ENCODE assay signal across 2 cellular contexts in the genomic region with DNA sequence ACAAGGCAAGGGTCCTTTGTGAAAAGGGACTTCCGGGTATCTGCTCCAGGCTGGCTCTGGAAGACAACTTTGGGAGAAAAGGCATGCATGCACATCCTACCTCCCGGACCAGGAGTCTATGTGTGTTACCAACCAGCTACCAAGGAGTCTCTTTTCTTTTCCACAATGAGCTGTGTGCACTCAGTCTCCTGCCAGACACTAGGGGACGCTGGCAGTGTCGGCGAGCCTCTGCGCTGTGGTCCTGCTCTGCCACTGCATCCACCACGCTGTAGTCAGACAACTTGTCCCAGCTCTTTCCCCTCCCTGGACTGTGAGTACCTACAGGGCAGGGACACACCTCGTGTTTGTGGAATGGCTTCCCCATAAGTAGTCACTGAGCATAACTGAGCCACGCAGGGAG.
A peak's percentile ranks its signal among the peaks of the same experiment; 100 is the strongest.
TF ChIP-seq lines count a peak whose summit lies in the region.

No MANE protein-coding gene starts in this region.

TF ChIP-seq in HEK293, 187 proteins besides CTCF, POLR2A, EP300 and RAD21 (continues in another document):
- TF ChIP-seq, protein P1, sequence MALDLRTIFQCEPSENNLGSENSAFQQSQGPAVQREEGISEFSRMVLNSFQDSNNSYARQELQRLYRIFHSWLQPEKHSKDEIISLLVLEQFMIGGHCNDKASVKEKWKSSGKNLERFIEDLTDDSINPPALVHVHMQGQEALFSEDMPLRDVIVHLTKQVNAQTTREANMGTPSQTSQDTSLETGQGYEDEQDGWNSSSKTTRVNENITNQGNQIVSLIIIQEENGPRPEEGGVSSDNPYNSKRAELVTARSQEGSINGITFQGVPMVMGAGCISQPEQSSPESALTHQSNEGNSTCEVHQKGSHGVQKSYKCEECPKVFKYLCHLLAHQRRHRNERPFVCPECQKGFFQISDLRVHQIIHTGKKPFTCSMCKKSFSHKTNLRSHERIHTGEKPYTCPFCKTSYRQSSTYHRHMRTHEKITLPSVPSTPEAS (tag by site-specific recombination; IDR thresholded peaks at IDR 0.05) = no peak
- TF ChIP-seq ZNF155 (tag by site-specific recombination; IDR thresholded peaks at IDR 0.05) = no peak
- no peak for TF ChIP-seq ZNF433 (tag by site-specific recombination; IDR thresholded peaks at IDR 0.05; ENCODE audit: low read depth)
- 0 out of 2 replicates have a peak, but pooled peaks have one; percentile 58 for TF ChIP-seq ZNF2 (tag by site-specific recombination; IDR thresholded peaks at IDR 0.05)
- TF ChIP-seq ZNF335 (tag by site-specific recombination; conservative IDR thresholded peaks at IDR 0.05) = 0 out of 2 replicates have a peak, but pooled peaks have one; percentile 16
- TF ChIP-seq ZBTB48 (tag by site-specific recombination; IDR thresholded peaks at IDR 0.05) = 0 out of 2 replicates have a peak, but pooled peaks have one; percentile 14
- 0 out of 2 replicates have a peak, but pooled peaks have one; percentile 13 for TF ChIP-seq GLIS1 (tag by site-specific recombination; IDR thresholded peaks at IDR 0.05)
- TF ChIP-seq HIC1 (tag by site-specific recombination; IDR thresholded peaks at IDR 0.05) = no peak
- no peak for TF ChIP-seq ZNF621 (tag by site-specific recombination; IDR thresholded peaks at IDR 0.05)
- TF ChIP-seq ZNF623 (tag by site-specific recombination; IDR thresholded peaks at IDR 0.05) = no peak
- TF ChIP-seq ZNF362 (tag by site-specific recombination; IDR thresholded peaks at IDR 0.05) = no peak
- TF ChIP-seq ZNF624 (tag by site-specific recombination; IDR thresholded peaks at IDR 0.05) = no peak
- TF ChIP-seq GFI1B (tag by site-specific recombination; IDR thresholded peaks at IDR 0.05) = no peak
- no peak for TF ChIP-seq TCF7L2 (IDR thresholded peaks at IDR 0.05; ENCODE audit: borderline replicate concordance, low read depth, low read length)
- TF ChIP-seq, protein P2, sequence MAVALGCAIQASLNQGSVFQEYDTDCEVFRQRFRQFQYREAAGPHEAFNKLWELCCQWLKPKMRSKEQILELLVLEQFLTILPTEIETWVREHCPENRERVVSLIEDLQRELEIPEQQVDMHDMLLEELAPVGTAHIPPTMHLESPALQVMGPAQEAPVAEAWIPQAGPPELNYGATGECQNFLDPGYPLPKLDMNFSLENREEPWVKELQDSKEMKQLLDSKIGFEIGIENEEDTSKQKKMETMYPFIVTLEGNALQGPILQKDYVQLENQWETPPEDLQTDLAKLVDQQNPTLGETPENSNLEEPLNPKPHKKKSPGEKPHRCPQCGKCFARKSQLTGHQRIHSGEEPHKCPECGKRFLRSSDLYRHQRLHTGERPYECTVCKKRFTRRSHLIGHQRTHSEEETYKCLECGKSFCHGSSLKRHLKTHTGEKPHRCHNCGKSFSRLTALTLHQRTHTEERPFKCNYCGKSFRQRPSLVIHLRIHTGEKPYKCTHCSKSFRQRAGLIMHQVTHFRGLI (tag by site-specific recombination; IDR thresholded peaks at IDR 0.05) = no peak
- no peak for TF ChIP-seq ZNF677 (tag by site-specific recombination; IDR thresholded peaks at IDR 0.05)
- peak; percentile 75; the same call in 1 of the 2 replicates for TF ChIP-seq TRIM28 (IDR thresholded peaks at IDR 0.05; ENCODE audit: borderline replicate concordance, low read length)
- TF ChIP-seq, protein P3, sequence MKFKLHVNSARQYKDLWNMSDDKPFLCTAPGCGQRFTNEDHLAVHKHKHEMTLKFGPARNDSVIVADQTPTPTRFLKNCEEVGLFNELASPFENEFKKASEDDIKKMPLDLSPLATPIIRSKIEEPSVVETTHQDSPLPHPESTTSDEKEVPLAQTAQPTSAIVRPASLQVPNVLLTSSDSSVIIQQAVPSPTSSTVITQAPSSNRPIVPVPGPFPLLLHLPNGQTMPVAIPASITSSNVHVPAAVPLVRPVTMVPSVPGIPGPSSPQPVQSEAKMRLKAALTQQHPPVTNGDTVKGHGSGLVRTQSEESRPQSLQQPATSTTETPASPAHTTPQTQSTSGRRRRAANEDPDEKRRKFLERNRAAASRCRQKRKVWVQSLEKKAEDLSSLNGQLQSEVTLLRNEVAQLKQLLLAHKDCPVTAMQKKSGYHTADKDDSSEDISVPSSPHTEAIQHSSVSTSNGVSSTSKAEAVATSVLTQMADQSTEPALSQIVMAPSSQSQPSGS (tag by site-specific recombination; IDR thresholded peaks at IDR 0.05; ENCODE audit: low read depth) = no peak
- peak; percentile 96 for TF ChIP-seq ZNF600 (tag by site-specific recombination; IDR thresholded peaks at IDR 0.05)
- no peak for TF ChIP-seq ZNF341 (tag by site-specific recombination; IDR thresholded peaks at IDR 0.05; ENCODE audit: low read depth)
- 0 out of 2 replicates have a peak, but pooled peaks have one; percentile 14 for TF ChIP-seq GLIS2 (tag by site-specific recombination; IDR thresholded peaks at IDR 0.05)
- TF ChIP-seq ZNF37A (tag by site-specific recombination; IDR thresholded peaks at IDR 0.05) = no peak
- TF ChIP-seq ZFP37 (tag by site-specific recombination; IDR thresholded peaks at IDR 0.05) = no peak
- TF ChIP-seq ZNF654 (tag by site-specific recombination; IDR thresholded peaks at IDR 0.05; ENCODE audit: low read depth) = peak; percentile 41
- TF ChIP-seq ZNF24 (tag by site-specific recombination; IDR thresholded peaks at IDR 0.05) = no peak
- no peak for TF ChIP-seq OVOL3 (tag by site-specific recombination; IDR thresholded peaks at IDR 0.05)

TF ChIP-seq in HepG2, 621 proteins besides CTCF, POLR2A, EP300 and RAD21 (continues in another document):
- TF ChIP-seq, protein P4, sequence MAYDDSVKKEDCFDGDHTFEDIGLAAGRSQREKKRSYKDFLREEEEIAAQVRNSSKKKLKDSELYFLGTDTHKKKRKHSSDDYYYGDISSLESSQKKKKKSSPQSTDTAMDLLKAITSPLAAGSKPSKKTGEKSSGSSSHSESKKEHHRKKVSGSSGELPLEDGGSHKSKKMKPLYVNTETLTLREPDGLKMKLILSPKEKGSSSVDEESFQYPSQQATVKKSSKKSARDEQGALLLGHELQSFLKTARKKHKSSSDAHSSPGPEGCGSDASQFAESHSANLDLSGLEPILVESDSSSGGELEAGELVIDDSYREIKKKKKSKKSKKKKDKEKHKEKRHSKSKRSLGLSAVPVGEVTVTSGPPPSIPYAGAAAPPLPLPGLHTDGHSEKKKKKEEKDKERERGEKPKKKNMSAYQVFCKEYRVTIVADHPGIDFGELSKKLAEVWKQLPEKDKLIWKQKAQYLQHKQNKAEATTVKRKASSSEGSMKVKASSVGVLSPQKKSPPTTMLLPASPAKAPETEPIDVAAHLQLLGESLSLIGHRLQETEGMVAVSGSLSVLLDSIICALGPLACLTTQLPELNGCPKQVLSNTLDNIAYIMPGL (CRISPR knock-in tag; IDR thresholded peaks at IDR 0.05; ENCODE audit: borderline replicate concordance in 1 of 2, low read depth in 1 of 2) = peak; percentile 80 to 85
- TF ChIP-seq, protein P5, sequence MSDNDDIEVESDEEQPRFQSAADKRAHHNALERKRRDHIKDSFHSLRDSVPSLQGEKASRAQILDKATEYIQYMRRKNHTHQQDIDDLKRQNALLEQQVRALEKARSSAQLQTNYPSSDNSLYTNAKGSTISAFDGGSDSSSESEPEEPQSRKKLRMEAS (IDR thresholded peaks at IDR 0.05) = peak; percentile 14; the same call in 1 of the 2 replicates
- TF ChIP-seq RFX1 (IDR thresholded peaks at IDR 0.05) = no peak
- no peak for TF ChIP-seq ZNF597 (CRISPR knock-in tag; IDR thresholded peaks at IDR 0.05)
- no peak for TF ChIP-seq MAF1 (CRISPR knock-in tag; IDR thresholded peaks at IDR 0.05; ENCODE audit: borderline replicate concordance)
- no peak for TF ChIP-seq ZNF446 (CRISPR knock-in tag; IDR thresholded peaks at IDR 0.05)
- no peak for TF ChIP-seq ZBTB3 (CRISPR knock-in tag; IDR thresholded peaks at IDR 0.05; ENCODE audit: borderline replicate concordance, low read depth)
- TF ChIP-seq GLI4 (CRISPR knock-in tag; IDR thresholded peaks at IDR 0.05; ENCODE audit: borderline replicate concordance) = no peak
- TF ChIP-seq ZNF513 (CRISPR knock-in tag; conservative IDR thresholded peaks at IDR 0.05) = no peak
- TF ChIP-seq ZNF335 (CRISPR knock-in tag; IDR thresholded peaks at IDR 0.05) = no peak
- peak; percentile 54 for TF ChIP-seq ZNF687 (CRISPR knock-in tag; IDR thresholded peaks at IDR 0.05)
- TF ChIP-seq, protein P6, sequence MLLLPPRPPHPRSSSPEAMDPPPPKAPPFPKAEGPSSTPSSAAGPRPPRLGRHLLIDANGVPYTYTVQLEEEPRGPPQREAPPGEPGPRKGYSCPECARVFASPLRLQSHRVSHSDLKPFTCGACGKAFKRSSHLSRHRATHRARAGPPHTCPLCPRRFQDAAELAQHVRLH (CRISPR knock-in tag; IDR thresholded peaks at IDR 0.05; ENCODE audit: borderline replicate concordance, low read depth) = no peak
- TF ChIP-seq HOXA3 (CRISPR knock-in tag; IDR thresholded peaks at IDR 0.05) = peak; percentile 21; the same call in 1 of the 2 replicates
- TF ChIP-seq, protein P7, sequence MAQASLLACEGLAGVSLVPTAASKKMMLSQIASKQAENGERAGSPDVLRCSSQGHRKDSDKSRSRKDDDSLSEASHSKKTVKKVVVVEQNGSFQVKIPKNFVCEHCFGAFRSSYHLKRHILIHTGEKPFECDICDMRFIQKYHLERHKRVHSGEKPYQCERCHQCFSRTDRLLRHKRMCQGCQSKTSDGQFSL (CRISPR knock-in tag; IDR thresholded peaks at IDR 0.05) = no peak
- TF ChIP-seq ARID5B (CRISPR knock-in tag; IDR thresholded peaks at IDR 0.05) = 0 out of 2 replicates have a peak, but pooled peaks have one; percentile 9
- peak; percentile 85 for TF ChIP-seq THAP11 (CRISPR knock-in tag; IDR thresholded peaks at IDR 0.05)
- no peak for TF ChIP-seq SSRP1 (CRISPR knock-in tag; IDR thresholded peaks at IDR 0.05)
- TF ChIP-seq KLF9 (CRISPR knock-in tag; IDR thresholded peaks at IDR 0.05; ENCODE audit: low read depth) = no peak
- TF ChIP-seq XRCC5 (optimal IDR thresholded peaks at IDR 0.05; ENCODE audit: low read length) = peak; percentile 78
